ENCODE assay signal across 11 cellular contexts in genomic region chr1:41623736-41624135, GRCh38.
DNase-seq lines count a peak whose midpoint lies in the region; ATAC-seq and TF ChIP-seq lines count a peak whose summit lies in the region.
"Had no signal": no experiment of that assay in that cellular context is flagged by ENCODE, and none has a peak within 500 bp of the region (broad histone marks: within the 10 kb centered on the region; RNA-seq: fewer than 3 reads in every experiment).

No MANE protein-coding gene starts in this region.

- H3F3A ChIP-seq in OCI-LY1 (ENCODE audit: insufficient read depth, low read length): no peaks in the 10 kb centered on the region

- peaks cover 30% of the 10 kb centered on the region in 2 experiments for H3K4me1 Mint-ChIP-seq in H9
- peaks cover 49 to 52% (median 52%) of the 10 kb centered on the region in 3 donors for H3K4me1 Mint-ChIP-seq in naive B cell

- intact Hi-C loops in cardiac septum (cut with DNase I): no loop called here

- no peak overlapping the region for H3K4ac ChIP-seq in H9 (ENCODE audit: low read depth, low read length)

- H3K23me2 ChIP-seq in H9 (ENCODE audit: insufficient read length, low read depth, low read length, poor library complexity, severe bottlenecking): no peaks in the 10 kb centered on the region

- H4K5ac ChIP-seq in H9 (ENCODE audit: insufficient read length, low read depth, low read length): no peak overlapping the region

- peaks cover 100% of the 10 kb centered on the region for H3K79me2 ChIP-seq in DND-41 (ENCODE audit: insufficient read depth, low read length)
- no peaks in the 10 kb centered on the region for H3K79me2 ChIP-seq in H9 (ENCODE audit: insufficient read depth, low read length)
- no peaks in the 10 kb centered on the region for H3K79me2 ChIP-seq in OCI-LY1 (ENCODE audit: insufficient read depth, low read length)

- H3K4me2 ChIP-seq in DND-41 (ENCODE audit: insufficient read depth, low read length): no peak overlapping the region
- H3K4me2 ChIP-seq in H9 (ENCODE audit: insufficient read depth, insufficient read length, low read length): no peak overlapping the region
- peak overlapping the region; percentile 74 for H3K4me2 ChIP-seq in OCI-LY1 (ENCODE audit: low read length)

- H2BK12ac ChIP-seq in H9 (ENCODE audit: insufficient read length, low read depth, low read length): no peak overlapping the region

- no CpG with 5 or more reads among the region's 10 CpGs for WGBS in H9 (ENCODE audit: extremely low coverage, insufficient read length, low lambda C conversion rate)

- H3K4me3 ChIP-seq in DND-41 (ENCODE audit: low read depth in 1 of 2, low read length in 2 of 2) (no peak overlapping the region), OCI-LY1 (ENCODE audit: low read depth, low read length, poor library complexity, severe bottlenecking) (peak overlapping the region; percentile 48)
- H3K4me3 ChIP-seq: left ventricle myocardium inferior had no signal

- no peak overlapping the region for H2AK5ac ChIP-seq in H9 (ENCODE audit: insufficient read length, low read length)

- no peak for ATAC-seq in DND-41 (ENCODE audit: insufficient read depth, low read depth)
- ATAC-seq in naive B cell (ENCODE audit: low read depth in 2 of 2): peak in 1 of 2 donors; percentile 1

- H3K14ac ChIP-seq in H9 (ENCODE audit: insufficient read depth, low read length): no peak overlapping the region

- no peak overlapping the region for H3K18ac ChIP-seq in H9 (ENCODE audit: insufficient read length, low read depth, low read length)

- peak overlapping the region; percentile 65 for H3K27ac ChIP-seq in DND-41 (ENCODE audit: low read length)
- no peak overlapping the region for H3K27ac ChIP-seq in H9 (ENCODE audit: insufficient read length, low read depth, low read length)
- peak overlapping the region; percentile 85 for H3K27ac ChIP-seq in OCI-LY1 (ENCODE audit: low read depth, low read length, poor library complexity, severe bottlenecking)
- H3K27ac ChIP-seq: left ventricle myocardium inferior had no signal

- H3K27me3 Mint-ChIP-seq in H9 (ENCODE audit: low read depth): no peaks in the 10 kb centered on the region; the same call in 1 of the 2 replicates
- no peaks in the 10 kb centered on the region for H3K27me3 Mint-ChIP-seq in naive B cell

- no peak overlapping the region for H3K9ac ChIP-seq in DND-41 (ENCODE audit: low read depth, low read length)
- no peak overlapping the region for H3K9ac ChIP-seq in H9 (ENCODE audit: extremely low read depth, insufficient read length, low read length)
- H3K9ac ChIP-seq in OCI-LY1 (ENCODE audit: low read length): peak overlapping the region; percentile 56; the same call in 1 of the 2 replicates

- no peak overlapping the region for H2BK5ac ChIP-seq in H9 (ENCODE audit: insufficient read length, low read length)

- H2BK120ac ChIP-seq in H9 (ENCODE audit: low read depth, low read length, poor library complexity, severe bottlenecking): no peak overlapping the region

- no peaks in the 10 kb centered on the region for H3K27me3 ChIP-seq in DND-41 (ENCODE audit: insufficient read depth, low read length, poor library complexity)
- no peaks in the 10 kb centered on the region for H3K27me3 ChIP-seq in H9 (ENCODE audit: insufficient read depth, low read length)
- H3K27me3 ChIP-seq in OCI-LY1 (ENCODE audit: insufficient read depth, low read length): no peaks in the 10 kb centered on the region

- H3K4me3 Mint-ChIP-seq in H9: no peak overlapping the region
- H3K4me3 Mint-ChIP-seq in naive B cell: peak overlapping the region; percentile 29 to 87 (median 79)

- no peak overlapping the region for H4K91ac ChIP-seq in H9 (ENCODE audit: insufficient read length, low read depth, low read length)

- H3K23ac ChIP-seq in H9 (ENCODE audit: insufficient read length, low read depth, low read length): no peak overlapping the region

- H3K27ac Mint-ChIP-seq in H9 (peak overlapping the region in 1 of 3 experiments; percentile 81; a peak in 2 of 7 replicates), naive B cell (peak overlapping the region; percentile 4 to 97 (median 89))

- H3K36me3 ChIP-seq in DND-41 (ENCODE audit: insufficient read depth, low read length) (peaks cover 97% of the 10 kb centered on the region), OCI-LY1 (ENCODE audit: insufficient read depth, low read length) (peaks cover 3% of the 10 kb centered on the region; the same call in 1 of the 2 replicates)
- H3K36me3 ChIP-seq: left ventricle myocardium inferior had no signal

- H3K9me3 Mint-ChIP-seq in H9: no peaks in the 10 kb centered on the region
- H3K9me3 Mint-ChIP-seq in naive B cell: no peaks in the 10 kb centered on the region

- H3K9me3 ChIP-seq in DND-41 (ENCODE audit: insufficient read depth, low read length, severe bottlenecking) (no peaks in the 10 kb centered on the region), H9 (ENCODE audit: control insufficient read depth, low read depth, low read length) (no peaks in the 10 kb centered on the region), OCI-LY1 (ENCODE audit: low read length) (no peaks in the 10 kb centered on the region)
- H3K9me3 ChIP-seq: left ventricle myocardium inferior had no signal

- H4K20me1 ChIP-seq in DND-41 (ENCODE audit: insufficient read depth, low read length): peaks cover 94% of the 10 kb centered on the region
- H4K20me1 ChIP-seq in H9 (ENCODE audit: control insufficient read depth, insufficient read depth, insufficient read length): no peaks in the 10 kb centered on the region
- no peaks in the 10 kb centered on the region for H4K20me1 ChIP-seq in OCI-LY1 (ENCODE audit: insufficient read depth, low read length)

- H3K9me2 ChIP-seq in OCI-LY1 (ENCODE audit: low read depth, low read length): no peaks in the 10 kb centered on the region

- H3K79me1 ChIP-seq in H9 (ENCODE audit: insufficient read depth, low read depth, low read length, poor library complexity, severe bottlenecking): no peaks in the 10 kb centered on the region

- DNase-seq in DND-41: no peak
- peak; percentile 12 for DNase-seq in H9
- DNase-seq in naive B cell: no peak
- no peak for DNase-seq in dermis blood vessel endothelial cell
- DNase-seq in NCI-H1930 (lab: John Stamatoyannopoulos, UW): no peak
- DNase-seq in HPDE6-E6E7 (ENCODE audit: extremely low spot score): no peak
- DNase-seq in cardiac septum (ENCODE audit: low spot score): no peak
- DNase-seq: left ventricle myocardium inferior; NCI-H1105 treated with DMSO at 0.1 percent for 48 hours; stimulated activated CD4-positive, alpha-beta T cell treated with anti-CD3 and anti-CD28 coated beads, Interleukin-4, amount 100 ng/mL, for 24 hours had no signal

- TF ChIP-seq CTCF in DND-41 (IDR thresholded peaks at IDR 0.05; ENCODE audit: borderline replicate concordance, extremely low read depth, low read length, poor library complexity, severe bottlenecking) (no peak), H9 (conservative IDR thresholded peaks at IDR 0.05) (no peak), OCI-LY1 (IDR thresholded peaks at IDR 0.05; ENCODE audit: low read length) (no peak)

- H2BK20ac ChIP-seq in H9 (ENCODE audit: low read depth, low read length, poor library complexity, severe bottlenecking): no peak overlapping the region

- no peak overlapping the region for H4K8ac ChIP-seq in H9 (replicated peaks; ENCODE audit: insufficient read length, low read depth, low read length)

- H2BK15ac ChIP-seq in H9 (ENCODE audit: low read depth, low read length): no peak overlapping the region

- H3K4me1 ChIP-seq in DND-41 (ENCODE audit: insufficient read depth, low read length) (peaks cover 24% of the 10 kb centered on the region), H9 (ENCODE audit: insufficient read depth, low read length) (peaks cover 4% of the 10 kb centered on the region; the same call in 1 of the 2 replicates), OCI-LY1 (ENCODE audit: insufficient read depth, low read length, severe bottlenecking) (peaks cover 65% of the 10 kb centered on the region)

- no peak overlapping the region for H3T11ph ChIP-seq in H9 (ENCODE audit: low read length)

- H3K36me3 Mint-ChIP-seq in H9 (ENCODE audit: insufficient read depth in 1 of 3, low read depth in 3 of 3): no peaks in the 10 kb centered on the region
- peaks cover 3 to 22% of the 10 kb centered on the region in 2 donors for H3K36me3 Mint-ChIP-seq in naive B cell

- H3K56ac ChIP-seq in H9 (ENCODE audit: insufficient read length, low read depth, low read length): no peak overlapping the region

- H2AFZ ChIP-seq in DND-41 (ENCODE audit: low read depth, low read length) (no peak overlapping the region), H9 (ENCODE audit: low read length) (no peak overlapping the region), OCI-LY1 (ENCODE audit: low read length) (no peak overlapping the region)

Comparison
In these comparisons a context has a peak if more than half of its experiments do, and no peak if none do; other contexts are left out.
1. H3K4me3 Mint-ChIP-seq: peak in naive B cell (8 of 8); none in H9 (0 of 2).